ENCODE assay signal across 12 cellular contexts in the genomic region with DNA sequence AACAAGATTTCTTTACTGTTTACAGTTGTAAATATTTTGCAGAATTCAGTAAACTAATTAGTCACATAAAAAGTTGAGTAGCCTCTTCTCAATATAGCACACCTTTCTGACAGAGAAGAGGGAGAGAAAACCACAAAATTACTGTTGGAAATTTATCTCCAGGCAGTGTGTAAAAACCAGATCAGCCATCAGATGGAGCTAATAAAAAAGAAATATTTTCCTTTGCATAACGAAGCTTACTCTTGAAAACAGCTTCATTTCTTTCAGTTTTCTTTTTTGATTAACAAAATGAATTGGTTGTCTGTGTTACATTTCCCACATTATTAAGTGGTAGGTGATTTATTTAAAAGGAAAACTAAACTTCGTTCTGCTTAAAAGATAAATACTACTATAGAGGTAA.
DNase-seq lines count a peak whose midpoint lies in the region; ATAC-seq, FAIRE-seq and TF ChIP-seq lines count a peak whose summit lies in the region.
"Had no signal": no experiment of that assay in that cellular context is flagged by ENCODE, and none has a peak within 500 bp of the region (broad histone marks: within the 10 kb centered on the region; RNA-seq: fewer than 3 reads in every experiment).

No MANE protein-coding gene starts in this region.

- TF ChIP-seq EP300 in Ishikawa (IDR thresholded peaks at IDR 0.05; ENCODE audit: borderline replicate concordance): no peak
- TF ChIP-seq EP300 in HepG2 (IDR thresholded peaks at IDR 0.05; ENCODE audit: low read depth in 2 of 2, low read length in 2 of 2): no peak
- TF ChIP-seq EP300 in HepG2 (CRISPR knock-in tag; IDR thresholded peaks at IDR 0.05; ENCODE audit: borderline replicate concordance): no peak

- TF ChIP-seq CTCF in D721Med (IDR thresholded peaks at IDR 0.05; ENCODE audit: insufficient read depth, missing control alignments) (peak; percentile 54), VCaP (conservative IDR thresholded peaks at IDR 0.05) (peak; percentile 74), HepG2 (CRISPR knock-in tag; IDR thresholded peaks at IDR 0.05) (peak; percentile 68), PC-9 (conservative IDR thresholded peaks at IDR 0.05) (no peak; the same call in 1 of the 2 replicates), endothelial cell (IDR thresholded peaks at IDR 0.05; ENCODE audit: unreplicated experiment) (no peak)

- CTCF ChIA-PET in HepG2 (lab: Yijun Ruan, JAX; ENCODE audit: low intra/inter-chr PET ratio, low total read pairs) (interaction anchor here (1.8 kb wide), 1 partner anchor 785 kb away, joined by 5 read pairs; no protein-coding TSS in a partner anchor), PC-9 (lab: Charles Lee) (interaction anchor here (0.6 kb wide), 1 partner anchor 55 kb away, joined by 14 read pairs; no protein-coding TSS in a partner anchor)

- intact Hi-C loops in HepG2 (cut with micrococcal nuclease; ENCODE audit: unreplicated experiment) (loop anchor here (1.0 kb wide), 2 partner anchors 185 to 785 kb away; no protein-coding TSS in a partner anchor), PC-9 (cut with micrococcal nuclease; ENCODE audit: unreplicated experiment) (no loop called here)

- no peaks in the 10 kb centered on the region for H3K9me2 ChIP-seq in PC-9 (ENCODE audit: insufficient read depth)

- no peaks in the 10 kb centered on the region for H3K27me3 ChIP-seq in HepG2 (ENCODE audit: control insufficient read depth in 1 of 2, insufficient read depth in 2 of 2, low read length in 2 of 2)
- no peaks in the 10 kb centered on the region for H3K27me3 ChIP-seq in PC-9 (ENCODE audit: insufficient read depth, low read depth)
- H3K27me3 ChIP-seq: breast epithelium, MG63, Peyer's patch had no signal

- no peaks in the 10 kb centered on the region for H3F3A ChIP-seq in PC-9 (ENCODE audit: insufficient read depth, low read depth)

- H3K27ac Mint-ChIP-seq in endothelial cell (ENCODE audit: unreplicated experiment): no peak overlapping the region
- H3K27ac Mint-ChIP-seq: activated B cell treated with CpG ODN at 0.5 μM for 24 hours had no signal

- H3K36me3 Mint-ChIP-seq in endothelial cell (ENCODE audit: low read depth, unreplicated experiment): no peaks in the 10 kb centered on the region

- ATAC-seq in HepG2: peak; percentile 78

- 2% methylated on average over 2 of the region's 2 CpGs for WGBS in HepG2 (ENCODE audit: low lambda C conversion rate)

- H4K20me1 ChIP-seq in HepG2 (ENCODE audit: insufficient read depth, low read length) (no peaks in the 10 kb centered on the region), PC-9 (ENCODE audit: insufficient read depth) (no peaks in the 10 kb centered on the region)

- in situ Hi-C loops in HepG2 (cut with HindIII; ENCODE audit: extremely low pct_ligation_motif_present, low pct_unique_long_range_greater_than_20kb): loop anchor here (25.0 kb wide), 1 partner anchor 773 kb away; no protein-coding TSS in a partner anchor

- H3K36me3 ChIP-seq in HepG2 (replicated peaks in 1 of 2; ENCODE audit: control insufficient read depth in 1 of 2, insufficient read depth in 2 of 2, low read length in 2 of 2): no peaks in the 10 kb centered on the region
- no peaks in the 10 kb centered on the region for H3K36me3 ChIP-seq in PC-9 (ENCODE audit: low read depth)
- H3K36me3 ChIP-seq: breast epithelium, MG63, Peyer's patch had no signal

- H3K9me3 Mint-ChIP-seq in endothelial cell (ENCODE audit: unreplicated experiment): no peaks in the 10 kb centered on the region
- H3K9me3 Mint-ChIP-seq: activated B cell treated with CpG ODN at 0.5 μM for 24 hours had no signal

- no peak overlapping the region for H3K4me3 Mint-ChIP-seq in endothelial cell (ENCODE audit: unreplicated experiment)
- H3K4me3 Mint-ChIP-seq: activated B cell treated with CpG ODN at 0.5 μM for 24 hours had no signal

- no peaks in the 10 kb centered on the region for H3K4me1 Mint-ChIP-seq in endothelial cell (ENCODE audit: unreplicated experiment)
- H3K4me1 Mint-ChIP-seq: activated B cell treated with CpG ODN at 0.5 μM for 24 hours had no signal

- no peak overlapping the region for H3K9ac ChIP-seq in HepG2 (ENCODE audit: insufficient read depth, low read depth, low read length)

- peak overlapping the region; percentile 55 for H3K27ac ChIP-seq in VCaP
- H3K27ac ChIP-seq in HepG2 (ENCODE audit: extremely low read length, insufficient read depth, low read length): no peak overlapping the region
- H3K27ac ChIP-seq in PC-9: no peak overlapping the region
- H3K27ac ChIP-seq: breast epithelium, Peyer's patch had no signal

- 0 out of 2 replicates have a peak, but pooled peaks cover 6% of the 10 kb centered on the region for H3K4me1 ChIP-seq in HepG2 (ENCODE audit: insufficient read depth, low read length)
- no peaks in the 10 kb centered on the region for H3K4me1 ChIP-seq in PC-9 (replicated peaks; ENCODE audit: insufficient read depth)
- H3K4me1 ChIP-seq: breast epithelium, Peyer's patch had no signal

- H3K4me2 ChIP-seq in HepG2 (ENCODE audit: low read depth, low read length) (no peak overlapping the region), PC-9 (no peak overlapping the region)

- H2AFZ ChIP-seq in HepG2 (ENCODE audit: low read length) (no peak overlapping the region), PC-9 (no peak overlapping the region)

- BruUV-seq in HepG2 (replicated peaks; lab: Mats Ljungman, UMichigan) (no TSS peak), PC-9 (replicated peaks; lab: Mats Ljungman, UMichigan) (no TSS peak)

- TF ChIP-seq POLR2A in HepG2 (IDR thresholded peaks at IDR 0.05; ENCODE audit: insufficient read depth in 1 of 2, low read depth in 2 of 2, low read length in 2 of 2): no peak

- H3K4me3 ChIP-seq in HepG2 (replicated peaks in 1 of 3; ENCODE audit: insufficient read depth in 1 of 3, low read depth in 2 of 3, low read length in 3 of 3): no peak overlapping the region
- no peak overlapping the region for H3K4me3 ChIP-seq in PC-9
- H3K4me3 ChIP-seq: breast epithelium, MG63, Peyer's patch had no signal

- FAIRE-seq in D721Med (lab: Jason Lieb, UNC) (no peak), HepG2 (lab: Jason Lieb, UNC) (peak; percentile 37), GM19239 (lab: Jason Lieb, UNC) (no peak)

- POLR2A ChIA-PET in HepG2 (lab: Yijun Ruan, JAX): no interaction called here
- POLR2A ChIA-PET in PC-9 (lab: Charles Lee; ENCODE audit: unreplicated experiment): no interaction called here

- no peak for DNase-seq in D721Med (ENCODE audit: insufficient read length, low spot score)
- DNase-seq in HepG2 (ENCODE audit: low spot score): peak; percentile 13
- DNase-seq in PC-9: no peak
- DNase-seq in GM19239 (ENCODE audit: insufficient read length, low spot score): no peak
- no peak for DNase-seq in endothelial cell (ENCODE audit: low spot score)
- DNase-seq in C1 segment of cervical spinal cord (lab: John Stamatoyannopoulos, UW): no peak
- DNase-seq: activated B cell treated with CpG ODN at 0.5 μM for 24 hours, MG63, Peyer's patch had no signal

- H3K9me3 ChIP-seq in HepG2 (ENCODE audit: low read length): no peaks in the 10 kb centered on the region
- no peaks in the 10 kb centered on the region for H3K9me3 ChIP-seq in PC-9 (ENCODE audit: insufficient read depth, low read depth)
- H3K9me3 ChIP-seq: breast epithelium, MG63, Peyer's patch had no signal

- 0 out of 2 replicates have a peak, but pooled peaks have one; percentile 29 for TF ChIP-seq RAD21 in Ishikawa (IDR thresholded peaks at IDR 0.05; ENCODE audit: low read depth)
- TF ChIP-seq RAD21 in HepG2 (CRISPR knock-in tag; IDR thresholded peaks at IDR 0.05): peak; percentile 59; the same call in 1 of the 2 replicates

- no peaks in the 10 kb centered on the region for H3K79me2 ChIP-seq in HepG2 (ENCODE audit: insufficient read depth, low read length)
- H3K79me2 ChIP-seq in PC-9 (ENCODE audit: low read depth): no peaks in the 10 kb centered on the region

- no peaks in the 10 kb centered on the region for H3K27me3 Mint-ChIP-seq in endothelial cell (ENCODE audit: unreplicated experiment)
- H3K27me3 Mint-ChIP-seq: activated B cell treated with CpG ODN at 0.5 μM for 24 hours had no signal

TF ChIP-seq in HepG2, 621 proteins besides CTCF, POLR2A, EP300 and RAD21 (continues in another document):
- TF ChIP-seq ZNF75D (CRISPR knock-in tag; IDR thresholded peaks at IDR 0.05; ENCODE audit: borderline replicate concordance) (no peak), ZNF101 (CRISPR knock-in tag; IDR thresholded peaks at IDR 0.05; ENCODE audit: borderline replicate concordance, low read depth) (no peak), DDIT3 (CRISPR knock-in tag; IDR thresholded peaks at IDR 0.05) (no peak), ZNF761 (CRISPR knock-in tag; conservative IDR thresholded peaks at IDR 0.05) (no peak), REPIN1 (CRISPR knock-in tag; IDR thresholded peaks at IDR 0.05; ENCODE audit: borderline replicate concordance, low read depth) (no peak), SMC3 (IDR thresholded peaks at IDR 0.05; ENCODE audit: low read length) (peak; percentile 78), KLF16 (CRISPR knock-in tag; IDR thresholded peaks at IDR 0.05) (peak in 1 of 2 experiments; percentile 38; a peak in 1 of 4 replicates), SKI (IDR thresholded peaks at IDR 0.05; ENCODE audit: partially characterized antibody) (no peak), CREB1 (IDR thresholded peaks at IDR 0.05) (no peak), CREB1 (CRISPR knock-in tag; IDR thresholded peaks at IDR 0.05) (no peak), MAFF (IDR thresholded peaks at IDR 0.05; ENCODE audit: low read depth, low read length) (no peak), ISX (CRISPR knock-in tag; conservative IDR thresholded peaks at IDR 0.05) (no peak), MXD4 (CRISPR knock-in tag; IDR thresholded peaks at IDR 0.05) (no peak), HNRNPUL1 (IDR thresholded peaks at IDR 0.05; ENCODE audit: low read depth, low read length) (0 out of 2 replicates have a peak, but pooled peaks have one; percentile 16), POGZ (CRISPR knock-in tag; IDR thresholded peaks at IDR 0.05) (no peak), JUN (CRISPR knock-in tag; IDR thresholded peaks at IDR 0.05) (no peak), GZF1 (CRISPR knock-in tag; IDR thresholded peaks at IDR 0.05) (no peak), CEBPG (CRISPR knock-in tag; IDR thresholded peaks at IDR 0.05) (no peak), ZNF17 (CRISPR knock-in tag; IDR thresholded peaks at IDR 0.05) (no peak), DPF2 (CRISPR knock-in tag; IDR thresholded peaks at IDR 0.05; ENCODE audit: borderline replicate concordance, low read depth) (no peak)
- TF ChIP-seq, protein P1, sequence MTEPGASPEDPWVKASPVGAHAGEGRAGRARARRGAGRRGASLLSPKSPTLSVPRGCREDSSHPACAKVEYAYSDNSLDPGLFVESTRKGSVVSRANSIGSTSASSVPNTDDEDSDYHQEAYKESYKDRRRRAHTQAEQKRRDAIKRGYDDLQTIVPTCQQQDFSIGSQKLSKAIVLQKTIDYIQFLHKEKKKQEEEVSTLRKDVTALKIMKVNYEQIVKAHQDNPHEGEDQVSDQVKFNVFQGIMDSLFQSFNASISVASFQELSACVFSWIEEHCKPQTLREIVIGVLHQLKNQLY (CRISPR knock-in tag; IDR thresholded peaks at IDR 0.05): no peak

Comparison
In these comparisons a context has a peak if more than half of its experiments do, and no peak if none do; other contexts are left out.
1. CTCF ChIP-seq: peak in D721Med (single experiment), VCaP (single experiment) and HepG2 (single experiment); none in PC-9 (single experiment) and endothelial cell (single experiment).